Comparison of ENCODE assay signal across 10 cellular contexts in the genomic region with DNA sequence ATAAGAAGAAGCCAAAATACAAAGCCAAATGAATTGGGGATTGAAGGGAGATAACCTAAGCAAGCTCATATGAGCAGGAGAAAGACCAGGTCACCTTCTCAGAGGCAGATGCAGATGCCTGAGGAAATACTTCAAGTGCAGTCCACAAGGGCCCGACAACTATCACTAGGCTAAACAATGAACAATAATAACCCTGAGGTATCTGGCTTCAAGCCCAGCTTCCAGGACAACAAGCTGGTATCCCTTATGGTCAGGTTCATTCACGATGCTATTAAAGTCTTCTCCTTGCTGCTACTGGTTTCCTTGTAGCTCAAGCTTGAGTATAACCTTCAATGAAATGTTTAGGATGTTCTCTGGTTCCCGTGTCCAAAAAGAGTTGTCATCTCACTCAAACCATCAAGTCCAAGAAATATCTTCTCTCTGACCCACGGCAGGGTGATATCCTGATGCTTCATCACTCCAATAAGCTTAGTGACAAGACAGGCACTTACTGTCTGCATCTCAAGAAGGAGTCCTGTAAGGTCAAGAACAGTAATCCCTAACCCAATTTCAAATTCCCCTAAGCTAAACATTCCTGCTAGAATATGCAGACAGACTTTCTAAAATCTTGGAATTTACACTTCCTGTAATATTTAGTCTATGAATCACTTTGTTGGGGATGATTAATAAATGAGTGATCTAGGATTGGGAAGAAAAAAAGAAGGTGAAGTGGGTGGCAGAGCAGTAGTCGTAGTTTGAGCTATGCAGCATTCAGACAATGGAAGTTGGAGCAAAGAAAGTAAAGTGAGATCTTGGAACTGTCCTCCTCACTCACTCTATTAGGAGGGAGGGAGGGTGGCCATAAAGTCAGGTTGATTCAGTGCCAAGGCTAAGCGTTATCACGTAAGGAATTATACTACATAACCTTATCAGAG. TPM values are rescaled to one million over a fixed set of nuclear protein-coding genes. Genes with fewer than 3 reads are reported as not detected.
DNase-seq lines count a peak whose midpoint lies in the region; ATAC-seq and TF ChIP-seq lines count a peak whose summit lies in the region.
"Had no signal": no experiment of that assay in that cellular context is flagged by ENCODE, and none has a peak within 500 bp of the region (broad histone marks: within the 10 kb centered on the region; RNA-seq: fewer than 3 reads in every experiment).

No MANE protein-coding gene starts in this region.

- peaks cover 5% of the 10 kb centered on the region for H3K9me3 Mint-ChIP-seq in mesothelial cell of epicardium

- no peak overlapping the region for H3K4me3 Mint-ChIP-seq in mesothelial cell of epicardium
- H3K4me3 Mint-ChIP-seq: activated CD8-positive, alpha-beta memory T cell treated with anti-CD3 and anti-CD28 coated beads, Interleukin-2, amount 10 ng/mL, durations not matched to agents 7 days and 5 days had no signal

- H3K36me3 Mint-ChIP-seq in mesothelial cell of epicardium: peaks cover 9% of the 10 kb centered on the region
- H3K36me3 Mint-ChIP-seq: activated CD8-positive, alpha-beta memory T cell treated with anti-CD3 and anti-CD28 coated beads, Interleukin-2, amount 10 ng/mL, durations not matched to agents 7 days and 5 days had no signal

- H3K27ac Mint-ChIP-seq in mesothelial cell of epicardium: peak overlapping the region; percentile 0
- H3K27ac Mint-ChIP-seq: activated CD8-positive, alpha-beta memory T cell treated with anti-CD3 and anti-CD28 coated beads, Interleukin-2, amount 10 ng/mL, durations not matched to agents 7 days and 5 days had no signal

- no peak for TF ChIP-seq CTCF in astrocyte of the spinal cord (IDR thresholded peaks at IDR 0.05; ENCODE audit: low read depth, low read length)
- TF ChIP-seq CTCF in mesothelial cell of epicardium (IDR thresholded peaks at IDR 0.05; ENCODE audit: unreplicated experiment): no peak

- no peak overlapping the region for H3K4me3 ChIP-seq in astrocyte of the spinal cord (ENCODE audit: low read depth, low read length)

- no peaks in the 10 kb centered on the region for H3K27me3 Mint-ChIP-seq in mesothelial cell of epicardium (ENCODE audit: low read depth)

- peak; percentile 74 for DNase-seq in DMS79 treated with DMSO at 0.1 percent for 48 hours (lab: John Stamatoyannopoulos, UW)
- DNase-seq in M059J (ENCODE audit: low read depth): peak; percentile 96
- DNase-seq in astrocyte of the spinal cord (ENCODE audit: low read depth, low spot score): peak; percentile 79
- no peak for DNase-seq in mesothelial cell of epicardium (ENCODE audit: low spot score in 2 of 2, unreplicated experiment in 2 of 2)
- DNase-seq in NCI-H526 (lab: John Stamatoyannopoulos, UW): no peak
- no peak for DNase-seq in medulla oblongata (ENCODE audit: extremely low spot score)
- DNase-seq: activated CD8-positive, alpha-beta memory T cell treated with anti-CD3 and anti-CD28 coated beads, Interleukin-2, amount 10 ng/mL, durations not matched to agents 7 days and 5 days; stimulated activated naive CD4-positive, alpha-beta T cell treated with Interleukin-2 at 50 U/mL for 16 hours had no signal

- peaks cover 40% of the 10 kb centered on the region for H3K4me1 Mint-ChIP-seq in mesothelial cell of epicardium
- H3K4me1 Mint-ChIP-seq: activated CD8-positive, alpha-beta memory T cell treated with anti-CD3 and anti-CD28 coated beads, Interleukin-2, amount 10 ng/mL, durations not matched to agents 7 days and 5 days had no signal

- ATAC-seq in HG03432 (IDR thresholded peaks at IDR 0.05; ENCODE audit: unreplicated experiment) (no peak), HG02885 (IDR thresholded peaks at IDR 0.05; ENCODE audit: poor library complexity, unreplicated experiment) (no peak)
- ATAC-seq: activated CD8-positive, alpha-beta memory T cell treated with anti-CD3 and anti-CD28 coated beads, Interleukin-2, amount 10 ng/mL, durations not matched to agents 7 days and 5 days had no signal

- in situ Hi-C loops in astrocyte of the spinal cord (cut with HindIII; ENCODE audit: low sequenced_read_pairs): no loop called here

RNA-seq across cellular contexts. Expression of gene CHN1, which starts 33.1 kb away (rescaled TPM):
- total RNA-seq in M059J (2014; rRNA removed; shearing (Covaris generic)): 11.0 and 12.7 TPM in 2 replicates
- 32.7 to 34.4 TPM (median 33.9 TPM) in 3 replicates for total RNA-seq in mesothelial cell of epicardium

Comparison
In these comparisons a context has a peak if more than half of its experiments do, and no peak if none do; other contexts are left out.
1. DNase-seq: peak in DMS79 treated with DMSO at 0.1 percent for 48 hours (single experiment), M059J (single experiment) and astrocyte of the spinal cord (single experiment); none in mesothelial cell of epicardium (0 of 2), NCI-H526 (0 of 2) and medulla oblongata (single experiment).